ENCODE assay signal across 1 cellular context in the genomic region with DNA sequence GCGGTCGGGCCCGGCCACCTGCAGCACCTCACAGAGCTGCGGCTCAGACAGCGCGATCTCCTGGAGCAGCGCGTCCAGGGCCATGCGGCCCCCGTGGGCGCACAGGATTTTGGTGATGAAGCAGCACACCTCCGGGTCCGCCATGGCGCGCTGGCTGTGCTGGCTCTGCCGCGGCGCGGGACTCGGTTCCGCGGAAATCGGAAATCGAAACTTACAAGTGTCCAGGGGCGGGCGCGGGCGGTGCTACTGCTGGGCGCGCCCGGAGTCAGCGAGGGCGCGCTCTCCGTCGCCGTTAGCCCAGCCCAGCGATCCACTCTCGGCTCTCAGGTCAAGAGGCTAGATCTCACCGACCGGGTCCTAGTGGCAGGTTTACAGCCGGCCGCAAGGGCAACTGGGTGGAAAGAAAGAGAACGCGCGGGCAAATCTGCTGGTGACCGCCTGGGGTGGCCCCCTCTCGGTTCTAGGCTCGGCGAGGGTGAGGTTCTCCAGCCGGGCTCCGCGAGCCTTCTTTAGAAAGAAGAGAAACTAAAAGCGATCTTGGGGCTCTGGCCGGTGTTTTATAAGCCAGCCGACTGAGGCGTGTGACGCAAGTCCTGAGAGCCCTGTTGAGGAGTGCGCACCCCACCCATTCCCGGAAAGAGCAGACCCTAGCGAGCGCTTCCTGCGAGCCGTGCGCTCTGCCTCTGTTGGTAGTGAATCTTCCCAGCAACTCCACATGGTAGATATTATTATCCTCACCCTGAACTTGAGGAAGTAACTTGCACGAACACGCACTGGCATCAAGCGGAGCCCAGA.
TF ChIP-seq lines count a peak whose summit lies in the region.

A gene (minus strand): TSS at position 533 of the 795 bp plus-strand sequence. CDS start 389 bp downstream, at position 144.

TF ChIP-seq in HepG2, 621 proteins besides CTCF, POLR2A, EP300 and RAD21 (continued from another document and continues in another):
- TF ChIP-seq, protein P1, sequence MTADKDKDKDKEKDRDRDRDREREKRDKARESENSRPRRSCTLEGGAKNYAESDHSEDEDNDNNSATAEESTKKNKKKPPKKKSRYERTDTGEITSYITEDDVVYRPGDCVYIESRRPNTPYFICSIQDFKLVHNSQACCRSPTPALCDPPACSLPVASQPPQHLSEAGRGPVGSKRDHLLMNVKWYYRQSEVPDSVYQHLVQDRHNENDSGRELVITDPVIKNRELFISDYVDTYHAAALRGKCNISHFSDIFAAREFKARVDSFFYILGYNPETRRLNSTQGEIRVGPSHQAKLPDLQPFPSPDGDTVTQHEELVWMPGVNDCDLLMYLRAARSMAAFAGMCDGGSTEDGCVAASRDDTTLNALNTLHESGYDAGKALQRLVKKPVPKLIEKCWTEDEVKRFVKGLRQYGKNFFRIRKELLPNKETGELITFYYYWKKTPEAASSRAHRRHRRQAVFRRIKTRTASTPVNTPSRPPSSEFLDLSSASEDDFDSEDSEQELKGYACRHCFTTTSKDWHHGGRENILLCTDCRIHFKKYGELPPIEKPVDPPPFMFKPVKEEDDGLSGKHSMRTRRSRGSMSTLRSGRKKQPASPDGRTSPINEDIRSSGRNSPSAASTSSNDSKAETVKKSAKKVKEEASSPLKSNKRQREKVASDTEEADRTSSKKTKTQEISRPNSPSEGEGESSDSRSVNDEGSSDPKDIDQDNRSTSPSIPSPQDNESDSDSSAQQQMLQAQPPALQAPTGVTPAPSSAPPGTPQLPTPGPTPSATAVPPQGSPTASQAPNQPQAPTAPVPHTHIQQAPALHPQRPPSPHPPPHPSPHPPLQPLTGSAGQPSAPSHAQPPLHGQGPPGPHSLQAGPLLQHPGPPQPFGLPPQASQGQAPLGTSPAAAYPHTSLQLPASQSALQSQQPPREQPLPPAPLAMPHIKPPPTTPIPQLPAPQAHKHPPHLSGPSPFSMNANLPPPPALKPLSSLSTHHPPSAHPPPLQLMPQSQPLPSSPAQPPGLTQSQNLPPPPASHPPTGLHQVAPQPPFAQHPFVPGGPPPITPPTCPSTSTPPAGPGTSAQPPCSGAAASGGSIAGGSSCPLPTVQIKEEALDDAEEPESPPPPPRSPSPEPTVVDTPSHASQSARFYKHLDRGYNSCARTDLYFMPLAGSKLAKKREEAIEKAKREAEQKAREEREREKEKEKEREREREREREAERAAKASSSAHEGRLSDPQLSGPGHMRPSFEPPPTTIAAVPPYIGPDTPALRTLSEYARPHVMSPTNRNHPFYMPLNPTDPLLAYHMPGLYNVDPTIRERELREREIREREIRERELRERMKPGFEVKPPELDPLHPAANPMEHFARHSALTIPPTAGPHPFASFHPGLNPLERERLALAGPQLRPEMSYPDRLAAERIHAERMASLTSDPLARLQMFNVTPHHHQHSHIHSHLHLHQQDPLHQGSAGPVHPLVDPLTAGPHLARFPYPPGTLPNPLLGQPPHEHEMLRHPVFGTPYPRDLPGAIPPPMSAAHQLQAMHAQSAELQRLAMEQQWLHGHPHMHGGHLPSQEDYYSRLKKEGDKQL (CRISPR knock-in tag; IDR thresholded peaks at IDR 0.05; ENCODE audit: low read depth): no peak
- TF ChIP-seq ZNF30 (CRISPR knock-in tag; IDR thresholded peaks at IDR 0.05) (no peak), SMARCC2 (IDR thresholded peaks at IDR 0.05) (no peak), GFI1 (CRISPR knock-in tag; IDR thresholded peaks at IDR 0.05; ENCODE audit: borderline replicate concordance) (0 out of 2 replicates have a peak, but pooled peaks have one; percentile 24), ZNF33A (CRISPR knock-in tag; IDR thresholded peaks at IDR 0.05; ENCODE audit: borderline replicate concordance) (no peak), ZBTB3 (CRISPR knock-in tag; IDR thresholded peaks at IDR 0.05; ENCODE audit: borderline replicate concordance, low read depth) (no peak), ZNF562 (CRISPR knock-in tag; IDR thresholded peaks at IDR 0.05; ENCODE audit: borderline replicate concordance) (no peak), ATF7-NPFF (CRISPR knock-in tag; IDR thresholded peaks at IDR 0.05; ENCODE audit: low read depth) (peak; percentile 24; the same call in 1 of the 2 replicates), BRCA1 (CRISPR knock-in tag; IDR thresholded peaks at IDR 0.05) (no peak; the same call in 1 of the 2 replicates), PITX1 (CRISPR knock-in tag; IDR thresholded peaks at IDR 0.05) (peak; percentile 50; the same call in 1 of the 2 replicates), ZNF292 (CRISPR knock-in tag; IDR thresholded peaks at IDR 0.05; ENCODE audit: borderline replicate concordance, low read depth) (peak; percentile 94), ZNF484 (CRISPR knock-in tag; IDR thresholded peaks at IDR 0.05; ENCODE audit: borderline replicate concordance, low read depth) (no peak), MEIS2 (CRISPR knock-in tag; IDR thresholded peaks at IDR 0.05) (peak; percentile 73), ESRRA (CRISPR knock-in tag; IDR thresholded peaks at IDR 0.05; ENCODE audit: low read depth) (0 out of 2 replicates have a peak, but pooled peaks have one; percentile 27), ZNF598 (CRISPR knock-in tag; IDR thresholded peaks at IDR 0.05; ENCODE audit: borderline replicate concordance) (no peak; the same call in 1 of the 2 replicates), ARID2 (CRISPR knock-in tag; IDR thresholded peaks at IDR 0.05; ENCODE audit: borderline replicate concordance) (peak; percentile 91), ZNF546 (CRISPR knock-in tag; conservative IDR thresholded peaks at IDR 0.05) (no peak), ASH2L (IDR thresholded peaks at IDR 0.05; ENCODE audit: insufficient read length, low read depth, low read length) (peak; percentile 97), ZNF121 (CRISPR knock-in tag; IDR thresholded peaks at IDR 0.05) (no peak), MAF1 (CRISPR knock-in tag; IDR thresholded peaks at IDR 0.05; ENCODE audit: borderline replicate concordance) (peak; percentile 81), ZNF589 (CRISPR knock-in tag; conservative IDR thresholded peaks at IDR 0.05) (peak; percentile 30; the same call in 1 of the 2 replicates), ZNF136 (CRISPR knock-in tag; IDR thresholded peaks at IDR 0.05; ENCODE audit: low read depth) (no peak), ZNF564 (CRISPR knock-in tag; IDR thresholded peaks at IDR 0.05) (no peak; the same call in 1 of the 2 replicates), PRPF4 (IDR thresholded peaks at IDR 0.05; ENCODE audit: low read depth, low read length, poor library complexity, severe bottlenecking) (no peak), ZNF430 (CRISPR knock-in tag; IDR thresholded peaks at IDR 0.05) (peak; percentile 85; the same call in 1 of the 2 replicates), ZNF839 (CRISPR knock-in tag; IDR thresholded peaks at IDR 0.05; ENCODE audit: borderline replicate concordance) (peak; percentile 68; the same call in 1 of the 2 replicates), SMYD3 (CRISPR knock-in tag; IDR thresholded peaks at IDR 0.05) (0 out of 2 replicates have a peak, but pooled peaks have one; percentile 51), ZNF383 (CRISPR knock-in tag; IDR thresholded peaks at IDR 0.05; ENCODE audit: borderline replicate concordance) (no peak), ZNF180 (CRISPR knock-in tag; IDR thresholded peaks at IDR 0.05; ENCODE audit: borderline replicate concordance, low read depth) (no peak), NFIB (CRISPR knock-in tag; IDR thresholded peaks at IDR 0.05; ENCODE audit: borderline replicate concordance) (no peak), ZNF101 (CRISPR knock-in tag; IDR thresholded peaks at IDR 0.05; ENCODE audit: borderline replicate concordance, low read depth) (no peak)
- TF ChIP-seq, protein P2, sequence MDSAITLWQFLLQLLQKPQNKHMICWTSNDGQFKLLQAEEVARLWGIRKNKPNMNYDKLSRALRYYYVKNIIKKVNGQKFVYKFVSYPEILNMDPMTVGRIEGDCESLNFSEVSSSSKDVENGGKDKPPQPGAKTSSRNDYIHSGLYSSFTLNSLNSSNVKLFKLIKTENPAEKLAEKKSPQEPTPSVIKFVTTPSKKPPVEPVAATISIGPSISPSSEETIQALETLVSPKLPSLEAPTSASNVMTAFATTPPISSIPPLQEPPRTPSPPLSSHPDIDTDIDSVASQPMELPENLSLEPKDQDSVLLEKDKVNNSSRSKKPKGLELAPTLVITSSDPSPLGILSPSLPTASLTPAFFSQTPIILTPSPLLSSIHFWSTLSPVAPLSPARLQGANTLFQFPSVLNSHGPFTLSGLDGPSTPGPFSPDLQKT (CRISPR knock-in tag; IDR thresholded peaks at IDR 0.05; ENCODE audit: borderline replicate concordance): 0 out of 2 replicates have a peak, but pooled peaks have one; percentile 42
- TF ChIP-seq, protein P3, sequence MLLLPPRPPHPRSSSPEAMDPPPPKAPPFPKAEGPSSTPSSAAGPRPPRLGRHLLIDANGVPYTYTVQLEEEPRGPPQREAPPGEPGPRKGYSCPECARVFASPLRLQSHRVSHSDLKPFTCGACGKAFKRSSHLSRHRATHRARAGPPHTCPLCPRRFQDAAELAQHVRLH (CRISPR knock-in tag; IDR thresholded peaks at IDR 0.05; ENCODE audit: borderline replicate concordance, low read depth): 0 out of 2 replicates have a peak, but pooled peaks have one; percentile 7
- TF ChIP-seq, protein P4, sequence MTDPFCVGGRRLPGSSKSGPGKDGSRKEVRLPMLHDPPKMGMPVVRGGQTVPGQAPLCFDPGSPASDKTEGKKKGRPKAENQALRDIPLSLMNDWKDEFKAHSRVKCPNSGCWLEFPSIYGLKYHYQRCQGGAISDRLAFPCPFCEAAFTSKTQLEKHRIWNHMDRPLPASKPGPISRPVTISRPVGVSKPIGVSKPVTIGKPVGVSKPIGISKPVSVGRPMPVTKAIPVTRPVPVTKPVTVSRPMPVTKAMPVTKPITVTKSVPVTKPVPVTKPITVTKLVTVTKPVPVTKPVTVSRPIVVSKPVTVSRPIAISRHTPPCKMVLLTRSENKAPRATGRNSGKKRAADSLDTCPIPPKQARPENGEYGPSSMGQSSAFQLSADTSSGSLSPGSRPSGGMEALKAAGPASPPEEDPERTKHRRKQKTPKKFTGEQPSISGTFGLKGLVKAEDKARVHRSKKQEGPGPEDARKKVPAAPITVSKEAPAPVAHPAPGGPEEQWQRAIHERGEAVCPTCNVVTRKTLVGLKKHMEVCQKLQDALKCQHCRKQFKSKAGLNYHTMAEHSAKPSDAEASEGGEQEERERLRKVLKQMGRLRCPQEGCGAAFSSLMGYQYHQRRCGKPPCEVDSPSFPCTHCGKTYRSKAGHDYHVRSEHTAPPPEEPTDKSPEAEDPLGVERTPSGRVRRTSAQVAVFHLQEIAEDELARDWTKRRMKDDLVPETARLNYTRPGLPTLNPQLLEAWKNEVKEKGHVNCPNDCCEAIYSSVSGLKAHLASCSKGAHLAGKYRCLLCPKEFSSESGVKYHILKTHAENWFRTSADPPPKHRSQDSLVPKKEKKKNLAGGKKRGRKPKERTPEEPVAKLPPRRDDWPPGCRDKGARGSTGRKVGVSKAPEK (CRISPR knock-in tag; IDR thresholded peaks at IDR 0.05; ENCODE audit: borderline replicate concordance): 0 out of 2 replicates have a peak, but pooled peaks have one; percentile 69
- TF ChIP-seq, protein P5, sequence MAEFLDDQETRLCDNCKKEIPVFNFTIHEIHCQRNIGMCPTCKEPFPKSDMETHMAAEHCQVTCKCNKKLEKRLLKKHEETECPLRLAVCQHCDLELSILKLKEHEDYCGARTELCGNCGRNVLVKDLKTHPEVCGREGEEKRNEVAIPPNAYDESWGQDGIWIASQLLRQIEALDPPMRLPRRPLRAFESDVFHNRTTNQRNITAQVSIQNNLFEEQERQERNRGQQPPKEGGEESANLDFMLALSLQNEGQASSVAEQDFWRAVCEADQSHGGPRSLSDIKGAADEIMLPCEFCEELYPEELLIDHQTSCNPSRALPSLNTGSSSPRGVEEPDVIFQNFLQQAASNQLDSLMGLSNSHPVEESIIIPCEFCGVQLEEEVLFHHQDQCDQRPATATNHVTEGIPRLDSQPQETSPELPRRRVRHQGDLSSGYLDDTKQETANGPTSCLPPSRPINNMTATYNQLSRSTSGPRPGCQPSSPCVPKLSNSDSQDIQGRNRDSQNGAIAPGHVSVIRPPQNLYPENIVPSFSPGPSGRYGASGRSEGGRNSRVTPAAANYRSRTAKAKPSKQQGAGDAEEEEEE (CRISPR knock-in tag; IDR thresholded peaks at IDR 0.05; ENCODE audit: borderline replicate concordance): no peak
- TF ChIP-seq, protein P6, sequence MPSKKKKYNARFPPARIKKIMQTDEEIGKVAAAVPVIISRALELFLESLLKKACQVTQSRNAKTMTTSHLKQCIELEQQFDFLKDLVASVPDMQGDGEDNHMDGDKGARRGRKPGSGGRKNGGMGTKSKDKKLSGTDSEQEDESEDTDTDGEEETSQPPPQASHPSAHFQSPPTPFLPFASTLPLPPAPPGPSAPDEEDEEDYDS (CRISPR knock-in tag; IDR thresholded peaks at IDR 0.05): peak; percentile 78
- TF ChIP-seq, protein P7, sequence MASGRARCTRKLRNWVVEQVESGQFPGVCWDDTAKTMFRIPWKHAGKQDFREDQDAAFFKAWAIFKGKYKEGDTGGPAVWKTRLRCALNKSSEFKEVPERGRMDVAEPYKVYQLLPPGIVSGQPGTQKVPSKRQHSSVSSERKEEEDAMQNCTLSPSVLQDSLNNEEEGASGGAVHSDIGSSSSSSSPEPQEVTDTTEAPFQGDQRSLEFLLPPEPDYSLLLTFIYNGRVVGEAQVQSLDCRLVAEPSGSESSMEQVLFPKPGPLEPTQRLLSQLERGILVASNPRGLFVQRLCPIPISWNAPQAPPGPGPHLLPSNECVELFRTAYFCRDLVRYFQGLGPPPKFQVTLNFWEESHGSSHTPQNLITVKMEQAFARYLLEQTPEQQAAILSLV (CRISPR knock-in tag; IDR thresholded peaks at IDR 0.05; ENCODE audit: borderline replicate concordance): peak; percentile 65; the same call in 1 of the 2 replicates
- TF ChIP-seq, protein P8, sequence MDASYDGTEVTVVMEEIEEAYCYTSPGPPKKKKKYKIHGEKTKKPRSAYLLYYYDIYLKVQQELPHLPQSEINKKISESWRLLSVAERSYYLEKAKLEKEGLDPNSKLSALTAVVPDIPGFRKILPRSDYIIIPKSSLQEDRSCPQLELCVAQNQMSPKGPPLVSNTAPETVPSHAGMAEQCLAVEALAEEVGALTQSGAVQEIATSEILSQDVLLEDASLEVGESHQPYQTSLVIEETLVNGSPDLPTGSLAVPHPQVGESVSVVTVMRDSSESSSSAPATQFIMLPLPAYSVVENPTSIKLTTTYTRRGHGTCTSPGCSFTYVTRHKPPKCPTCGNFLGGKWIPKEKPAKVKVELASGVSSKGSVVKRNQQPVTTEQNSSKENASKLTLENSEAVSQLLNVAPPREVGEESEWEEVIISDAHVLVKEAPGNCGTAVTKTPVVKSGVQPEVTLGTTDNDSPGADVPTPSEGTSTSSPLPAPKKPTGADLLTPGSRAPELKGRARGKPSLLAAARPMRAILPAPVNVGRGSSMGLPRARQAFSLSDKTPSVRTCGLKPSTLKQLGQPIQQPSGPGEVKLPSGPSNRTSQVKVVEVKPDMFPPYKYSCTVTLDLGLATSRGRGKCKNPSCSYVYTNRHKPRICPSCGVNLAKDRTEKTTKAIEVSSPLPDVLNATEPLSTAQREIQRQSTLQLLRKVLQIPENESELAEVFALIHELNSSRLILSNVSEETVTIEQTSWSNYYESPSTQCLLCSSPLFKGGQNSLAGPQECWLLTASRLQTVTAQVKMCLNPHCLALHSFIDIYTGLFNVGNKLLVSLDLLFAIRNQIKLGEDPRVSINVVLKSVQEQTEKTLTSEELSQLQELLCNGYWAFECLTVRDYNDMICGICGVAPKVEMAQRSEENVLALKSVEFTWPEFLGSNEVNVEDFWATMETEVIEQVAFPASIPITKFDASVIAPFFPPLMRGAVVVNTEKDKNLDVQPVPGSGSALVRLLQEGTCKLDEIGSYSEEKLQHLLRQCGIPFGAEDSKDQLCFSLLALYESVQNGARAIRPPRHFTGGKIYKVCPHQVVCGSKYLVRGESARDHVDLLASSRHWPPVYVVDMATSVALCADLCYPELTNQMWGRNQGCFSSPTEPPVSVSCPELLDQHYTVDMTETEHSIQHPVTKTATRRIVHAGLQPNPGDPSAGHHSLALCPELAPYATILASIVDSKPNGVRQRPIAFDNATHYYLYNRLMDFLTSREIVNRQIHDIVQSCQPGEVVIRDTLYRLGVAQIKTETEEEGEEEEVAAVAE (CRISPR knock-in tag; IDR thresholded peaks at IDR 0.05; ENCODE audit: borderline replicate concordance): no peak
